ENCODE assay signal across 1 cellular context in the genomic region with DNA sequence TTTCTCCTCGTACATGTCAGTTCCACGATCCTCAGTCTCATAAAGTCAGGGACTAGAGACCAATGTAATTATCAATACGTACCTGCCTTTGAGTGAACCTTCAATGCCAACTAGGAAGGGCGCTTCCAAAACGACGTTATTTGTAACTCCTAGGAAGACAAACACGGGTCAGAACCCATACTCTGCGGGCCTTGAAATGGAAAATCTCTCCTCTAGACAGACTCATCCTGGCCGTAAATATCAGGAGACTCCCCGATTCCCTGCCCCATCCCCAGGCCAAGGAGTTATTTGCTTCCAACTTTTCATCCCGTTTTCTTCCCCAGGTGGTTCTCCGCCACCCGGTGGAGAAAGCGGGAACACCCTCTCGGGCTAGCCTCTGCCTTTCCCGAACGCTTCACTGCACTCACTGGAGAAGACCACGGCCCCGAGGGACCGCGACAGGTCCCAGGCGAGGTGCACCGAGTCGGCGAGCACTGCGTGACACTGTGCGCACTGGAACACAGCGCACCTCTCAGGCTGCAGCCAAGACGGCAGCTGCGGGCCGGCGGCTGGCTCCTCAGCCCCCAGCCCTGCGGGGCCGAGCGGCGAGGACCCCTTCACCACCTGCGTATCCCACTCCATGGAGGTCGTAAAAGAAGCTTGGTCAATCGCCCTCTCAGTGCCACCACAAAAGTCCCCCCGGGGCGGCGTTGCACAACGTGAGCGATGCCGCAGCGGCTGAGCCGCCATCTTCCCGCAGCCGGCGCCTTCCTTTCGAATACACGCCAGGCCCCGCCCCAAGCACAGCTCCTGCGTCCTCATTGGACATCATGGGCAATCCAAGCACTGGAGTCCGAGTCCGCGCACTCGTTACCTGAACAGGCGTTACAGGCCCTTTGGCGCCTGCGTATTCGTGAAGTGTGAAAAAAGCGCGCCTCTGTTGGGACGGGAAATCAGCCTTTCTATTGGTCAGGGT.
A peak's percentile ranks its signal among the peaks of the same experiment; 100 is the strongest.
TF ChIP-seq lines count a peak whose summit lies in the region.

A gene (minus strand): TSS at position 759 of the 955 bp plus-strand sequence. CDS start 30 bp downstream, at position 729.

TF ChIP-seq in H1, 55 proteins besides CTCF, POLR2A, EP300 and RAD21 (continued from another document and continues in another):
- TF ChIP-seq KDM1A (IDR thresholded peaks at IDR 0.05; ENCODE audit: borderline replicate concordance, low read length) (no peak), SRF (IDR thresholded peaks at IDR 0.05; ENCODE audit: low read depth, low read length) (no peak), TCF12 (IDR thresholded peaks at IDR 0.05; ENCODE audit: low read depth, low read length) (no peak), SUZ12 (IDR thresholded peaks at IDR 0.05; ENCODE audit: low read length) (no peak), CEBPB (IDR thresholded peaks at IDR 0.05; ENCODE audit: low read depth, low read length) (peak; percentile 79), TAF1 (IDR thresholded peaks at IDR 0.05; ENCODE audit: low read depth, low read length) (peak; percentile 90), SP1 (IDR thresholded peaks at IDR 0.05; ENCODE audit: low read depth, low read length) (no peak), HDAC6 (IDR thresholded peaks at IDR 0.05; ENCODE audit: low read depth, low read length) (no peak), EZH2 (IDR thresholded peaks at IDR 0.05; ENCODE audit: low read depth, low read length, severe bottlenecking) (no peak), TEAD4 (IDR thresholded peaks at IDR 0.05; ENCODE audit: low read depth, low read length) (no peak), SIN3A (conservative IDR thresholded peaks at IDR 0.05 in 1 of 2, IDR thresholded peaks at IDR 0.05 in 1 of 2; ENCODE audit: low read depth in 1 of 2, low read length in 2 of 2) (peak in 1 of 2 experiments; percentile 82; a peak in 2 of 4 replicates), NANOG (IDR thresholded peaks at IDR 0.05; ENCODE audit: insufficient read depth, low read depth, low read length, poor library complexity, severe bottlenecking) (no peak), HDAC2 (IDR thresholded peaks at IDR 0.05; ENCODE audit: borderline replicate concordance in 1 of 2, low read depth in 2 of 2, low read length in 2 of 2) (peak; percentile 21 to 82; a peak in 3 of 4 replicates), PHF8 (conservative IDR thresholded peaks at IDR 0.05; ENCODE audit: low read depth, low read length) (peak; percentile 100), CBX5 (IDR thresholded peaks at IDR 0.05; ENCODE audit: low read depth, low read length) (no peak), RXRA (IDR thresholded peaks at IDR 0.05; ENCODE audit: insufficient read depth, low read depth, low read length) (no peak), RFX5 (IDR thresholded peaks at IDR 0.05; ENCODE audit: borderline replicate concordance, low read depth, low read length) (no peak), ASH2L (IDR thresholded peaks at IDR 0.05; ENCODE audit: low read length) (peak; percentile 97), KDM4A (IDR thresholded peaks at IDR 0.05; ENCODE audit: low read depth, low read length, severe bottlenecking) (peak; percentile 46), GABPA (IDR thresholded peaks at IDR 0.05; ENCODE audit: borderline replicate concordance, insufficient read depth, low read length) (no peak; the same call in 1 of the 2 replicates), SAP30 (IDR thresholded peaks at IDR 0.05; ENCODE audit: insufficient read depth, insufficient replicate concordance, low read length) (no peak), SIRT6 (IDR thresholded peaks at IDR 0.05; ENCODE audit: low read length) (no peak), RNF2 (IDR thresholded peaks at IDR 0.05; ENCODE audit: borderline replicate concordance, low read depth, low read length, missing control alignments, poor library complexity, severe bottlenecking) (no peak), GTF2F1 (IDR thresholded peaks at IDR 0.05; ENCODE audit: borderline replicate concordance, low read depth, low read length) (no peak; the same call in 1 of the 2 replicates), BACH1 (IDR thresholded peaks at IDR 0.05; ENCODE audit: low read length) (peak; percentile 82), JUND (IDR thresholded peaks at IDR 0.05; ENCODE audit: low read length) (no peak), CREB1 (IDR thresholded peaks at IDR 0.05) (peak; percentile 74; the same call in 1 of the 2 replicates), RBBP5 (IDR thresholded peaks at IDR 0.05; ENCODE audit: borderline replicate concordance, low read depth, low read length) (peak; percentile 59; the same call in 1 of the 2 replicates), BRCA1 (IDR thresholded peaks at IDR 0.05; ENCODE audit: low read depth, low read length) (no peak), POU5F1 (IDR thresholded peaks at IDR 0.05; ENCODE audit: low read depth, low read length) (no peak), CBX8 (IDR thresholded peaks at IDR 0.05; ENCODE audit: borderline replicate concordance, low read depth, low read length) (no peak), CTBP2 (IDR thresholded peaks at IDR 0.05; ENCODE audit: borderline replicate concordance, insufficient read depth, insufficient read length, low read length) (no peak), EGR1 (IDR thresholded peaks at IDR 0.05; ENCODE audit: borderline replicate concordance, low read depth, low read length) (no peak), ZNF274 (IDR thresholded peaks at IDR 0.05; ENCODE audit: borderline replicate concordance, extremely low read depth, low read length) (no peak), JUN (IDR thresholded peaks at IDR 0.05; ENCODE audit: low read depth, low read length) (no peak), SIX5 (IDR thresholded peaks at IDR 0.05; ENCODE audit: low read depth, low read length) (no peak), POLR2AphosphoS5 (IDR thresholded peaks at IDR 0.05; ENCODE audit: low read depth, low read length) (peak; percentile 72), KDM5A (IDR thresholded peaks at IDR 0.05; ENCODE audit: low read length) (peak; percentile 78; the same call in 1 of the 2 replicates), CHD2 (IDR thresholded peaks at IDR 0.05; ENCODE audit: low read length) (peak; percentile 33; the same call in 1 of the 2 replicates), SP4 (IDR thresholded peaks at IDR 0.05; ENCODE audit: low read length) (peak; percentile 92; the same call in 1 of the 2 replicates), TBP (IDR thresholded peaks at IDR 0.05; ENCODE audit: low read depth, low read length) (no peak), YY1 (IDR thresholded peaks at IDR 0.05; ENCODE audit: low read depth, low read length) (peak; percentile 96), BCL11A (IDR thresholded peaks at IDR 0.05; ENCODE audit: low read depth in 2 of 2, low read length in 2 of 2) (no peak), NRF1 (IDR thresholded peaks at IDR 0.05; ENCODE audit: low read depth, low read length) (peak; percentile 22; the same call in 1 of the 2 replicates), TAF7 (optimal IDR thresholded peaks at IDR 0.05; ENCODE audit: borderline replicate concordance, low read depth, low read length) (peak; percentile 76), FOSL1 (IDR thresholded peaks at IDR 0.05; ENCODE audit: insufficient read depth, low read depth, low read length) (no peak)
- TF ChIP-seq, protein P1, sequence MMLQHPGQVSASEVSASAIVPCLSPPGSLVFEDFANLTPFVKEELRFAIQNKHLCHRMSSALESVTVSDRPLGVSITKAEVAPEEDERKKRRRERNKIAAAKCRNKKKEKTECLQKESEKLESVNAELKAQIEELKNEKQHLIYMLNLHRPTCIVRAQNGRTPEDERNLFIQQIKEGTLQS (IDR thresholded peaks at IDR 0.05; ENCODE audit: insufficient read depth, low read depth, low read length) = no peak
- TF ChIP-seq, protein P2, sequence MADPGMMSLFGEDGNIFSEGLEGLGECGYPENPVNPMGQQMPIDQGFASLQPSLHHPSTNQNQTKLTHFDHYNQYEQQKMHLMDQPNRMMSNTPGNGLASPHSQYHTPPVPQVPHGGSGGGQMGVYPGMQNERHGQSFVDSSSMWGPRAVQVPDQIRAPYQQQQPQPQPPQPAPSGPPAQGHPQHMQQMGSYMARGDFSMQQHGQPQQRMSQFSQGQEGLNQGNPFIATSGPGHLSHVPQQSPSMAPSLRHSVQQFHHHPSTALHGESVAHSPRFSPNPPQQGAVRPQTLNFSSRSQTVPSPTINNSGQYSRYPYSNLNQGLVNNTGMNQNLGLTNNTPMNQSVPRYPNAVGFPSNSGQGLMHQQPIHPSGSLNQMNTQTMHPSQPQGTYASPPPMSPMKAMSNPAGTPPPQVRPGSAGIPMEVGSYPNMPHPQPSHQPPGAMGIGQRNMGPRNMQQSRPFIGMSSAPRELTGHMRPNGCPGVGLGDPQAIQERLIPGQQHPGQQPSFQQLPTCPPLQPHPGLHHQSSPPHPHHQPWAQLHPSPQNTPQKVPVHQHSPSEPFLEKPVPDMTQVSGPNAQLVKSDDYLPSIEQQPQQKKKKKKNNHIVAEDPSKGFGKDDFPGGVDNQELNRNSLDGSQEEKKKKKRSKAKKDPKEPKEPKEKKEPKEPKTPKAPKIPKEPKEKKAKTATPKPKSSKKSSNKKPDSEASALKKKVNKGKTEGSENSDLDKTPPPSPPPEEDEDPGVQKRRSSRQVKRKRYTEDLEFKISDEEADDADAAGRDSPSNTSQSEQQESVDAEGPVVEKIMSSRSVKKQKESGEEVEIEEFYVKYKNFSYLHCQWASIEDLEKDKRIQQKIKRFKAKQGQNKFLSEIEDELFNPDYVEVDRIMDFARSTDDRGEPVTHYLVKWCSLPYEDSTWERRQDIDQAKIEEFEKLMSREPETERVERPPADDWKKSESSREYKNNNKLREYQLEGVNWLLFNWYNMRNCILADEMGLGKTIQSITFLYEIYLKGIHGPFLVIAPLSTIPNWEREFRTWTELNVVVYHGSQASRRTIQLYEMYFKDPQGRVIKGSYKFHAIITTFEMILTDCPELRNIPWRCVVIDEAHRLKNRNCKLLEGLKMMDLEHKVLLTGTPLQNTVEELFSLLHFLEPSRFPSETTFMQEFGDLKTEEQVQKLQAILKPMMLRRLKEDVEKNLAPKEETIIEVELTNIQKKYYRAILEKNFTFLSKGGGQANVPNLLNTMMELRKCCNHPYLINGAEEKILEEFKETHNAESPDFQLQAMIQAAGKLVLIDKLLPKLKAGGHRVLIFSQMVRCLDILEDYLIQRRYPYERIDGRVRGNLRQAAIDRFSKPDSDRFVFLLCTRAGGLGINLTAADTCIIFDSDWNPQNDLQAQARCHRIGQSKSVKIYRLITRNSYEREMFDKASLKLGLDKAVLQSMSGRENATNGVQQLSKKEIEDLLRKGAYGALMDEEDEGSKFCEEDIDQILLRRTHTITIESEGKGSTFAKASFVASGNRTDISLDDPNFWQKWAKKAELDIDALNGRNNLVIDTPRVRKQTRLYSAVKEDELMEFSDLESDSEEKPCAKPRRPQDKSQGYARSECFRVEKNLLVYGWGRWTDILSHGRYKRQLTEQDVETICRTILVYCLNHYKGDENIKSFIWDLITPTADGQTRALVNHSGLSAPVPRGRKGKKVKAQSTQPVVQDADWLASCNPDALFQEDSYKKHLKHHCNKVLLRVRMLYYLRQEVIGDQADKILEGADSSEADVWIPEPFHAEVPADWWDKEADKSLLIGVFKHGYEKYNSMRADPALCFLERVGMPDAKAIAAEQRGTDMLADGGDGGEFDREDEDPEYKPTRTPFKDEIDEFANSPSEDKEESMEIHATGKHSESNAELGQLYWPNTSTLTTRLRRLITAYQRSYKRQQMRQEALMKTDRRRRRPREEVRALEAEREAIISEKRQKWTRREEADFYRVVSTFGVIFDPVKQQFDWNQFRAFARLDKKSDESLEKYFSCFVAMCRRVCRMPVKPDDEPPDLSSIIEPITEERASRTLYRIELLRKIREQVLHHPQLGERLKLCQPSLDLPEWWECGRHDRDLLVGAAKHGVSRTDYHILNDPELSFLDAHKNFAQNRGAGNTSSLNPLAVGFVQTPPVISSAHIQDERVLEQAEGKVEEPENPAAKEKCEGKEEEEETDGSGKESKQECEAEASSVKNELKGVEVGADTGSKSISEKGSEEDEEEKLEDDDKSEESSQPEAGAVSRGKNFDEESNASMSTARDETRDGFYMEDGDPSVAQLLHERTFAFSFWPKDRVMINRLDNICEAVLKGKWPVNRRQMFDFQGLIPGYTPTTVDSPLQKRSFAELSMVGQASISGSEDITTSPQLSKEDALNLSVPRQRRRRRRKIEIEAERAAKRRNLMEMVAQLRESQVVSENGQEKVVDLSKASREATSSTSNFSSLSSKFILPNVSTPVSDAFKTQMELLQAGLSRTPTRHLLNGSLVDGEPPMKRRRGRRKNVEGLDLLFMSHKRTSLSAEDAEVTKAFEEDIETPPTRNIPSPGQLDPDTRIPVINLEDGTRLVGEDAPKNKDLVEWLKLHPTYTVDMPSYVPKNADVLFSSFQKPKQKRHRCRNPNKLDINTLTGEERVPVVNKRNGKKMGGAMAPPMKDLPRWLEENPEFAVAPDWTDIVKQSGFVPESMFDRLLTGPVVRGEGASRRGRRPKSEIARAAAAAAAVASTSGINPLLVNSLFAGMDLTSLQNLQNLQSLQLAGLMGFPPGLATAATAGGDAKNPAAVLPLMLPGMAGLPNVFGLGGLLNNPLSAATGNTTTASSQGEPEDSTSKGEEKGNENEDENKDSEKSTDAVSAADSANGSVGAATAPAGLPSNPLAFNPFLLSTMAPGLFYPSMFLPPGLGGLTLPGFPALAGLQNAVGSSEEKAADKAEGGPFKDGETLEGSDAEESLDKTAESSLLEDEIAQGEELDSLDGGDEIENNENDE (IDR thresholded peaks at IDR 0.05; ENCODE audit: insufficient replicate concordance, low read length) = no peak
- TF ChIP-seq, protein P3, sequence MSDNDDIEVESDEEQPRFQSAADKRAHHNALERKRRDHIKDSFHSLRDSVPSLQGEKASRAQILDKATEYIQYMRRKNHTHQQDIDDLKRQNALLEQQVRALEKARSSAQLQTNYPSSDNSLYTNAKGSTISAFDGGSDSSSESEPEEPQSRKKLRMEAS (IDR thresholded peaks at IDR 0.05) = no peak; the same call in 1 of the 2 replicates
- TF ChIP-seq, protein P4, sequence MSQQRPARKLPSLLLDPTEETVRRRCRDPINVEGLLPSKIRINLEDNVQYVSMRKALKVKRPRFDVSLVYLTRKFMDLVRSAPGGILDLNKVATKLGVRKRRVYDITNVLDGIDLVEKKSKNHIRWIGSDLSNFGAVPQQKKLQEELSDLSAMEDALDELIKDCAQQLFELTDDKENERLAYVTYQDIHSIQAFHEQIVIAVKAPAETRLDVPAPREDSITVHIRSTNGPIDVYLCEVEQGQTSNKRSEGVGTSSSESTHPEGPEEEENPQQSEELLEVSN (IDR thresholded peaks at IDR 0.05) = peak; percentile 50
- TF ChIP-seq, protein P5, sequence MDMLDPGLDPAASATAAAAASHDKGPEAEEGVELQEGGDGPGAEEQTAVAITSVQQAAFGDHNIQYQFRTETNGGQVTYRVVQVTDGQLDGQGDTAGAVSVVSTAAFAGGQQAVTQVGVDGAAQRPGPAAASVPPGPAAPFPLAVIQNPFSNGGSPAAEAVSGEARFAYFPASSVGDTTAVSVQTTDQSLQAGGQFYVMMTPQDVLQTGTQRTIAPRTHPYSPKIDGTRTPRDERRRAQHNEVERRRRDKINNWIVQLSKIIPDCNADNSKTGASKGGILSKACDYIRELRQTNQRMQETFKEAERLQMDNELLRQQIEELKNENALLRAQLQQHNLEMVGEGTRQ (IDR thresholded peaks at IDR 0.05; ENCODE audit: low read length) = no peak
- TF ChIP-seq, protein P6, sequence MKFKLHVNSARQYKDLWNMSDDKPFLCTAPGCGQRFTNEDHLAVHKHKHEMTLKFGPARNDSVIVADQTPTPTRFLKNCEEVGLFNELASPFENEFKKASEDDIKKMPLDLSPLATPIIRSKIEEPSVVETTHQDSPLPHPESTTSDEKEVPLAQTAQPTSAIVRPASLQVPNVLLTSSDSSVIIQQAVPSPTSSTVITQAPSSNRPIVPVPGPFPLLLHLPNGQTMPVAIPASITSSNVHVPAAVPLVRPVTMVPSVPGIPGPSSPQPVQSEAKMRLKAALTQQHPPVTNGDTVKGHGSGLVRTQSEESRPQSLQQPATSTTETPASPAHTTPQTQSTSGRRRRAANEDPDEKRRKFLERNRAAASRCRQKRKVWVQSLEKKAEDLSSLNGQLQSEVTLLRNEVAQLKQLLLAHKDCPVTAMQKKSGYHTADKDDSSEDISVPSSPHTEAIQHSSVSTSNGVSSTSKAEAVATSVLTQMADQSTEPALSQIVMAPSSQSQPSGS (IDR thresholded peaks at IDR 0.05; ENCODE audit: low read length) = no peak
